20 cellular contexts compared by ENCODE assay signal in genomic region chr7:139300390-139300789, GRCh38.
"Had no signal": no experiment of that assay in that cellular context is flagged by ENCODE, and none has a peak within 500 bp of the region (broad histone marks: within the 10 kb centered on the region; RNA-seq: fewer than 3 reads in every experiment).

No MANE protein-coding gene starts in this region.

- H3K9me3 ChIP-seq: adrenal gland had no signal

- H3K4me3 ChIP-seq: adrenal gland, K562 had no signal

- ATAC-seq: activated CD4-positive, CD25-positive, alpha-beta regulatory T cell treated with anti-CD3 and anti-CD28 coated beads, Interleukin-2, amount 50 U/mL, for 24 hours; activated CD8-positive, alpha-beta T cell treated with anti-CD3 and anti-CD28 coated beads for 36 hours; activated T-cell treated with anti-CD3 and anti-CD28 coated beads, Interleukin-2, amount 50 U/mL, for 72 hours; K562 had no signal

- DNase-seq: activated CD4-positive, alpha-beta T cell treated with anti-CD3 and anti-CD28 coated beads for 4 hours; activated CD8-positive, alpha-beta memory T cell treated with anti-CD3 and anti-CD28 coated beads, Interleukin-2, amount 50 U/mL, for 4 hours; activated CD8-positive, alpha-beta T cell treated with anti-CD3 and anti-CD28 coated beads for 36 hours; activated gamma-delta T cell treated with Interleukin-2 at 50 U/mL for 16 hours; activated naive CD4-positive, alpha-beta T cell treated with anti-CD3 and anti-CD28 coated beads, Interleukin-2, amount 10 ng/mL, durations not matched to agents 7 days and 5 days; activated naive CD8-positive, alpha-beta T cell treated with anti-CD3 and anti-CD28 coated beads for 36 hours; activated T-cell treated with anti-CD3 and anti-CD28 coated beads, Interleukin-2, amount 50 U/mL, for 72 hours; adrenal gland; anterior cingulate cortex; Karpas-422; NCI-H1048; NCI-H146; NCI-H187 treated with DMSO at 0.1 percent for 48 hours; NCI-H2081 treated with DMSO at 0.1 percent for 48 hours; NCI-H446; NCI-H524; SHP77 treated with DMSO at 0.1 percent for 48 hours; SW 1271 had no signal

- H3K27me3 ChIP-seq: adrenal gland had no signal

- H3K4me1 ChIP-seq: adrenal gland had no signal

- H3K27ac ChIP-seq: adrenal gland had no signal
